12 cellular contexts compared by ENCODE assay signal in genomic region chr14:89720076-89720687, GRCh38.
DNase-seq lines count a peak whose midpoint lies in the region; ATAC-seq and TF ChIP-seq lines count a peak whose summit lies in the region.
"Had no signal": no experiment of that assay in that cellular context is flagged by ENCODE, and none has a peak within 500 bp of the region (broad histone marks: within the 10 kb centered on the region; RNA-seq: fewer than 3 reads in every experiment).

No MANE protein-coding gene starts in this region.

- no peaks in the 10 kb centered on the region for H3K27me3 Mint-ChIP-seq in CD4-positive, alpha-beta memory T cell
- H3K27me3 Mint-ChIP-seq in activated T-helper 2 cell treated with anti-CD3 and anti-CD28 coated beads, Interferon-gamma antibody, Interleukin-2, Interleukin-4, amounts not matched to agents 10 μg/mL and 5 μg/mL and 100 μg/mL, durations not matched to agents 14 hours and 24 hours and 36 hours (ENCODE audit: low read depth) = no peaks in the 10 kb centered on the region
- no peaks in the 10 kb centered on the region for H3K27me3 Mint-ChIP-seq in natural killer cell treated with Interleukin-12 subunit alpha and Interleukin-12 subunit beta and Interleukin-15 and Interleukin-18, amount 100 ng/mL, for 72 hours

- H3K4me1 Mint-ChIP-seq in CD4-positive, alpha-beta memory T cell = peaks cover 66 to 87% (median 76%) of the 10 kb centered on the region in 4 donors
- peaks cover 59% of the 10 kb centered on the region for H3K4me1 Mint-ChIP-seq in activated T-helper 2 cell treated with anti-CD3 and anti-CD28 coated beads, Interferon-gamma antibody, Interleukin-2, Interleukin-4, amounts not matched to agents 10 μg/mL and 5 μg/mL and 100 μg/mL, durations not matched to agents 14 hours and 24 hours and 36 hours (ENCODE audit: low read depth)
- H3K4me1 Mint-ChIP-seq in natural killer cell treated with Interleukin-12 subunit alpha and Interleukin-12 subunit beta and Interleukin-15 and Interleukin-18, amount 100 ng/mL, for 72 hours (ENCODE audit: low read depth in 2 of 2) = peaks cover 68 to 71% of the 10 kb centered on the region in 2 donors

- H3K4me3 ChIP-seq in CD4-positive, alpha-beta memory T cell (ENCODE audit: low read length in 2 of 2) = peak overlapping the region in 1 of 2 donors; percentile 39
- H3K4me3 ChIP-seq in HL-60 (replicated peaks; ENCODE audit: insufficient read depth, low read length) = no peak overlapping the region
- H3K4me3 ChIP-seq: dorsolateral prefrontal cortex, SJSA1 had no signal

- peaks cover 0 to 4% (median 0%) of the 10 kb centered on the region in 8 donors for H3K9me3 Mint-ChIP-seq in CD4-positive, alpha-beta memory T cell
- H3K9me3 Mint-ChIP-seq in activated T-helper 2 cell treated with anti-CD3 and anti-CD28 coated beads, Interferon-gamma antibody, Interleukin-2, Interleukin-4, amounts not matched to agents 10 μg/mL and 5 μg/mL and 100 μg/mL, durations not matched to agents 14 hours and 24 hours and 36 hours = peaks cover 12% of the 10 kb centered on the region
- peaks cover 3% of the 10 kb centered on the region for H3K9me3 Mint-ChIP-seq in natural killer cell treated with Interleukin-12 subunit alpha and Interleukin-12 subunit beta and Interleukin-15 and Interleukin-18, amount 100 ng/mL, for 72 hours

- peak; percentile 51 to 77 for ATAC-seq in natural killer cell treated with Interleukin-12 subunit alpha and Interleukin-12 subunit beta and Interleukin-15 and Interleukin-18, amount 100 ng/mL, for 72 hours
- ATAC-seq in HG02763 (IDR thresholded peaks at IDR 0.05; ENCODE audit: unreplicated experiment) (no peak), GM18517 (IDR thresholded peaks at IDR 0.05; ENCODE audit: unreplicated experiment) (no peak), GM21576 (IDR thresholded peaks at IDR 0.05; ENCODE audit: unreplicated experiment) (no peak)

- H3K36me3 ChIP-seq in CD4-positive, alpha-beta memory T cell (ENCODE audit: insufficient read depth, low read length) = no peaks in the 10 kb centered on the region
- H3K36me3 ChIP-seq: SJSA1 had no signal

- intact Hi-C loops in CD4-positive, alpha-beta memory T cell (cut with micrococcal nuclease) = loop anchor here (1.0 to 5.0 kb wide), 7 partner anchors 47 to 543 kb away; partner anchors contain the start of genes FOXN3 and TDP1
- intact Hi-C loops in activated T-helper 2 cell treated with anti-CD3 and anti-CD28 coated beads, Interferon-gamma antibody, Interleukin-2, Interleukin-4, amounts not matched to agents 10 μg/mL and 5 μg/mL and 100 μg/mL, durations not matched to agents 14 hours and 24 hours and 36 hours (cut with micrococcal nuclease) = loop anchor here (1.0 to 2.0 kb wide), 5 partner anchors 13 to 99 kb away; no protein-coding TSS in a partner anchor

- peaks cover 1% of the 10 kb centered on the region in 2 donors for H3K36me3 Mint-ChIP-seq in CD4-positive, alpha-beta memory T cell
- peaks cover 8% of the 10 kb centered on the region for H3K36me3 Mint-ChIP-seq in activated T-helper 2 cell treated with anti-CD3 and anti-CD28 coated beads, Interferon-gamma antibody, Interleukin-2, Interleukin-4, amounts not matched to agents 10 μg/mL and 5 μg/mL and 100 μg/mL, durations not matched to agents 14 hours and 24 hours and 36 hours (ENCODE audit: low read depth)
- H3K36me3 Mint-ChIP-seq in natural killer cell treated with Interleukin-12 subunit alpha and Interleukin-12 subunit beta and Interleukin-15 and Interleukin-18, amount 100 ng/mL, for 72 hours = peaks cover 5% of the 10 kb centered on the region

- no peaks in the 10 kb centered on the region for H3K27me3 ChIP-seq in CD4-positive, alpha-beta memory T cell (ENCODE audit: insufficient read depth, low read length)
- H3K27me3 ChIP-seq in HL-60 (ENCODE audit: insufficient read depth, poor library complexity, severe bottlenecking) = no peaks in the 10 kb centered on the region
- H3K27me3 ChIP-seq: dorsolateral prefrontal cortex, SJSA1 had no signal

- TF ChIP-seq CTCF in HL-60 (IDR thresholded peaks at IDR 0.05; ENCODE audit: insufficient read depth, low read length) = no peak

- H3K4me1 ChIP-seq in CD4-positive, alpha-beta memory T cell (ENCODE audit: insufficient read depth, low read length) = peaks cover 77% of the 10 kb centered on the region

- DNase-seq in CD4-positive, alpha-beta memory T cell = peak in 4 of 5 donors; percentile 33 to 40 (median 36)
- DNase-seq in HL-60 (ENCODE audit: low read depth in 1 of 2, low spot score in 1 of 2) = peak; percentile 28 to 56
- DNase-seq in activated T-helper 2 cell treated with anti-CD3 and anti-CD28 coated beads, Interferon-gamma antibody, Interleukin-2, Interleukin-4, amounts not matched to agents 10 μg/mL and 5 μg/mL and 100 μg/mL, durations not matched to agents 14 hours and 24 hours and 36 hours (ENCODE audit: low spot score) = no peak
- peak; percentile 62 for DNase-seq in natural killer cell treated with Interleukin-12 subunit alpha and Interleukin-12 subunit beta and Interleukin-15 and Interleukin-18, amount 100 ng/mL, for 72 hours (ENCODE audit: low spot score)
- DNase-seq in NK-92 treated with Interleukin-12 subunit alpha and Interleukin-12 subunit beta, amount 100 ng/mL, for 24 hours (lab: John Stamatoyannopoulos, UW) = no peak
- DNase-seq: NCI-H187 treated with DMSO at 0.1 percent for 48 hours had no signal

- no peaks in the 10 kb centered on the region for H3K9me3 ChIP-seq in CD4-positive, alpha-beta memory T cell (ENCODE audit: control insufficient read depth in 1 of 2, low read length in 2 of 2)
- H3K9me3 ChIP-seq: SJSA1 had no signal

- POLR2A ChIA-PET in CD4-positive, alpha-beta memory T cell (lab: Charles Lee; ENCODE audit: partially characterized antibody) = interaction anchor here (0.6 to 3.5 kb wide), 21 partner anchors 8 to 664 kb away, joined by 3 to 92 read pairs (median 6); no protein-coding TSS in a partner anchor

- H3K27ac Mint-ChIP-seq in CD4-positive, alpha-beta memory T cell = peak overlapping the region; percentile 87 to 98 (median 95)
- peak overlapping the region; percentile 96 for H3K27ac Mint-ChIP-seq in activated T-helper 2 cell treated with anti-CD3 and anti-CD28 coated beads, Interferon-gamma antibody, Interleukin-2, Interleukin-4, amounts not matched to agents 10 μg/mL and 5 μg/mL and 100 μg/mL, durations not matched to agents 14 hours and 24 hours and 36 hours
- peak overlapping the region; percentile 93 to 96 for H3K27ac Mint-ChIP-seq in natural killer cell treated with Interleukin-12 subunit alpha and Interleukin-12 subunit beta and Interleukin-15 and Interleukin-18, amount 100 ng/mL, for 72 hours
- H3K27ac Mint-ChIP-seq: nephron had no signal

- H3K4me3 Mint-ChIP-seq in CD4-positive, alpha-beta memory T cell = peak overlapping the region in 7 of 8 donors; percentile 69 to 82 (median 77)
- peak overlapping the region; percentile 54 for H3K4me3 Mint-ChIP-seq in activated T-helper 2 cell treated with anti-CD3 and anti-CD28 coated beads, Interferon-gamma antibody, Interleukin-2, Interleukin-4, amounts not matched to agents 10 μg/mL and 5 μg/mL and 100 μg/mL, durations not matched to agents 14 hours and 24 hours and 36 hours (ENCODE audit: low read depth)
- H3K4me3 Mint-ChIP-seq in natural killer cell treated with Interleukin-12 subunit alpha and Interleukin-12 subunit beta and Interleukin-15 and Interleukin-18, amount 100 ng/mL, for 72 hours = peak overlapping the region; percentile 63
- H3K4me3 Mint-ChIP-seq: nephron had no signal

- peak overlapping the region; percentile 67 for H3K27ac ChIP-seq in CD4-positive, alpha-beta memory T cell (ENCODE audit: low read depth, low read length)
- peak overlapping the region; percentile 81 for H3K27ac ChIP-seq in HL-60 (replicated peaks)
- H3K27ac ChIP-seq: SJSA1 had no signal

- CTCF ChIA-PET in CD4-positive, alpha-beta memory T cell (lab: Charles Lee; ENCODE audit: partially characterized antibody) = interaction anchor here (0.9 to 2.9 kb wide), 15 partner anchors 8 to 543 kb away, joined by 3 to 32 read pairs (median 6); no protein-coding TSS in a partner anchor

Comparison
In these comparisons a context has a peak if more than half of its experiments do, and no peak if none do; other contexts are left out.
1. DNase-seq: peak in CD4-positive, alpha-beta memory T cell (4 of 5), HL-60 (2 of 2) and natural killer cell treated with Interleukin-12 subunit alpha and Interleukin-12 subunit beta and Interleukin-15 and Interleukin-18, amount 100 ng/mL, for 72 hours (single experiment); none in activated T-helper 2 cell treated with anti-CD3 and anti-CD28 coated beads, Interferon-gamma antibody, Interleukin-2, Interleukin-4, amounts not matched to agents 10 μg/mL and 5 μg/mL and 100 μg/mL, durations not matched to agents 14 hours and 24 hours and 36 hours (single experiment) and NK-92 treated with Interleukin-12 subunit alpha and Interleukin-12 subunit beta, amount 100 ng/mL, for 24 hours (single experiment).
2. ATAC-seq: peak in natural killer cell treated with Interleukin-12 subunit alpha and Interleukin-12 subunit beta and Interleukin-15 and Interleukin-18, amount 100 ng/mL, for 72 hours (2 of 2); none in HG02763 (single experiment), GM18517 (single experiment) and GM21576 (single experiment).
3. Peak in every context shown above with its lines, with median percentiles within 50 percentile points of each other: H3K27ac Mint-ChIP-seq and H3K4me3 Mint-ChIP-seq.